Comparison of ENCODE assay signal across 9 cellular contexts in genomic region chr1:116855220-116855619, GRCh38. TPM values are rescaled to one million over a fixed set of nuclear protein-coding genes. Genes with fewer than 3 reads are reported as not detected.
DNase-seq lines count a peak whose midpoint lies in the region; ATAC-seq and TF ChIP-seq lines count a peak whose summit lies in the region.
"Had no signal": no experiment of that assay in that cellular context is flagged by ENCODE, and none has a peak within 500 bp of the region (broad histone marks: within the 10 kb centered on the region; RNA-seq: fewer than 3 reads in every experiment).

No MANE protein-coding gene starts in this region.

- TF ChIP-seq CTCF in neural progenitor cell (IDR thresholded peaks at IDR 0.05) (no peak), GM20000 (IDR thresholded peaks at IDR 0.05; ENCODE audit: extremely low read depth, missing control alignments) (no peak)

- ATAC-seq in effector memory CD8-positive, alpha-beta T cell (replicated peaks), result peak; percentile 41
- ATAC-seq in naive thymus-derived CD4-positive, alpha-beta T cell, result no peak
- no peak for ATAC-seq in HG02938 (IDR thresholded peaks at IDR 0.05; ENCODE audit: unreplicated experiment)
- no peak for ATAC-seq in HG02610 (IDR thresholded peaks at IDR 0.05; ENCODE audit: unreplicated experiment)

- H3K27ac ChIP-seq in neural progenitor cell, result no peak overlapping the region
- no peak overlapping the region for H3K27ac ChIP-seq in naive thymus-derived CD4-positive, alpha-beta T cell (ENCODE audit: low read depth, low read length)

- CTCF ChIA-PET in naive thymus-derived CD4-positive, alpha-beta T cell (lab: Charles Lee), result interaction anchor here (0.7 to 3.1 kb wide), 4 partner anchors 80 to 201 kb away, joined by 4 to 10 read pairs (median 6); no protein-coding TSS in a partner anchor

- H3F3A ChIP-seq in neural progenitor cell (ENCODE audit: low read depth), result peaks cover 16% of the 10 kb centered on the region

- no peaks in the 10 kb centered on the region for H3K36me3 ChIP-seq in neural progenitor cell
- H3K36me3 ChIP-seq in naive thymus-derived CD4-positive, alpha-beta T cell (ENCODE audit: control insufficient read depth in 2 of 3, insufficient read depth in 3 of 3, low read length in 3 of 3), result no peaks in the 10 kb centered on the region

- no peak overlapping the region for H3K4me3 Mint-ChIP-seq in effector memory CD8-positive, alpha-beta T cell
- no peak overlapping the region for H3K4me3 Mint-ChIP-seq in neural progenitor cell
- H3K4me3 Mint-ChIP-seq in naive thymus-derived CD4-positive, alpha-beta T cell, result no peak overlapping the region
- H3K4me3 Mint-ChIP-seq: activated naive CD4-positive, alpha-beta T cell treated with anti-CD3 and anti-CD28 coated beads for 36 hours had no signal

- no peaks in the 10 kb centered on the region for H3K9me3 ChIP-seq in neural progenitor cell (ENCODE audit: low read depth)
- no peaks in the 10 kb centered on the region for H3K9me3 ChIP-seq in naive thymus-derived CD4-positive, alpha-beta T cell (ENCODE audit: control insufficient read depth in 2 of 3, low read length in 3 of 3)

- H3K27ac Mint-ChIP-seq in effector memory CD8-positive, alpha-beta T cell, result peak overlapping the region in 1 of 2 donors; percentile 2
- no peak overlapping the region for H3K27ac Mint-ChIP-seq in neural progenitor cell
- H3K27ac Mint-ChIP-seq in naive thymus-derived CD4-positive, alpha-beta T cell, result peak overlapping the region in 3 of 9 donors; percentile 21 to 50 (median 21)
- H3K27ac Mint-ChIP-seq: activated naive CD4-positive, alpha-beta T cell treated with anti-CD3 and anti-CD28 coated beads for 36 hours had no signal

- H3K27me3 Mint-ChIP-seq in effector memory CD8-positive, alpha-beta T cell, result peaks cover 0 to 8% of the 10 kb centered on the region in 2 donors
- peaks cover 9% of the 10 kb centered on the region for H3K27me3 Mint-ChIP-seq in neural progenitor cell (ENCODE audit: insufficient read depth, low read depth)
- no peaks in the 10 kb centered on the region for H3K27me3 Mint-ChIP-seq in naive thymus-derived CD4-positive, alpha-beta T cell

- no peaks in the 10 kb centered on the region for H3K9me3 Mint-ChIP-seq in effector memory CD8-positive, alpha-beta T cell
- peaks cover 2% of the 10 kb centered on the region for H3K9me3 Mint-ChIP-seq in neural progenitor cell
- no peaks in the 10 kb centered on the region for H3K9me3 Mint-ChIP-seq in naive thymus-derived CD4-positive, alpha-beta T cell
- H3K9me3 Mint-ChIP-seq: activated naive CD4-positive, alpha-beta T cell treated with anti-CD3 and anti-CD28 coated beads for 36 hours had no signal

- intact Hi-C loops in naive thymus-derived CD4-positive, alpha-beta T cell (cut with micrococcal nuclease), result loop anchor here (2.0 kb wide), 1 partner anchor 24 kb away; no protein-coding TSS in a partner anchor

- H3K4me1 Mint-ChIP-seq in effector memory CD8-positive, alpha-beta T cell (ENCODE audit: low read depth in 2 of 2), result peaks cover 0 to 9% of the 10 kb centered on the region in 2 donors
- peaks cover 49% of the 10 kb centered on the region for H3K4me1 Mint-ChIP-seq in neural progenitor cell
- H3K4me1 Mint-ChIP-seq in naive thymus-derived CD4-positive, alpha-beta T cell, result peaks cover 9 to 23% (median 13%) of the 10 kb centered on the region in 7 donors

- peaks cover 2% of the 10 kb centered on the region for H3K36me3 Mint-ChIP-seq in effector memory CD8-positive, alpha-beta T cell (ENCODE audit: insufficient read depth)
- H3K36me3 Mint-ChIP-seq in neural progenitor cell, result no peaks in the 10 kb centered on the region
- no peaks in the 10 kb centered on the region for H3K36me3 Mint-ChIP-seq in naive thymus-derived CD4-positive, alpha-beta T cell

- DNase-seq in DMS 273 (lab: John Stamatoyannopoulos, UW; ENCODE audit: unreplicated experiment), result peak; percentile 84
- peak; percentile 35 for DNase-seq in NCI-H2171 (lab: John Stamatoyannopoulos, UW)
- DNase-seq in effector memory CD8-positive, alpha-beta T cell, result no peak
- no peak for DNase-seq in neural progenitor cell (ENCODE audit: low spot score)
- DNase-seq in naive thymus-derived CD4-positive, alpha-beta T cell, result no peak
- no peak for DNase-seq in GM20000 (ENCODE audit: low spot score)
- DNase-seq: activated naive CD4-positive, alpha-beta T cell treated with anti-CD3 and anti-CD28 coated beads for 36 hours had no signal

- no peaks in the 10 kb centered on the region for H3K27me3 ChIP-seq in neural progenitor cell
- H3K27me3 ChIP-seq in naive thymus-derived CD4-positive, alpha-beta T cell (ENCODE audit: control insufficient read depth in 2 of 2, insufficient read depth in 2 of 2, low read length in 2 of 2), result no peaks in the 10 kb centered on the region

- H3K79me2 ChIP-seq in neural progenitor cell (ENCODE audit: low read depth), result no peaks in the 10 kb centered on the region

- H3K9ac ChIP-seq in neural progenitor cell, result no peak overlapping the region

- H2AFZ ChIP-seq in neural progenitor cell (replicated peaks), result no peak overlapping the region

- H4K20me1 ChIP-seq in neural progenitor cell (ENCODE audit: low read depth), result no peaks in the 10 kb centered on the region

- POLR2A ChIA-PET in naive thymus-derived CD4-positive, alpha-beta T cell (lab: Charles Lee), result interaction anchor here (1.0 kb wide), 1 partner anchor 101 kb away, joined by 5 read pairs; the partner anchor contains the start of gene CD2

- no peak overlapping the region for H3K4me3 ChIP-seq in neural progenitor cell
- no peak overlapping the region for H3K4me3 ChIP-seq in naive thymus-derived CD4-positive, alpha-beta T cell (ENCODE audit: low read length)

- H3K4me1 ChIP-seq in neural progenitor cell, result peaks cover 41% of the 10 kb centered on the region
- peaks cover 0 to 5% of the 10 kb centered on the region in 2 donors for H3K4me1 ChIP-seq in naive thymus-derived CD4-positive, alpha-beta T cell (ENCODE audit: control insufficient read depth in 2 of 2, insufficient read depth in 2 of 2, low read length in 2 of 2)

- H3K4me2 ChIP-seq in neural progenitor cell, result peak overlapping the region; percentile 48

RNA-seq across cellular contexts. Expression of gene PTGFRN, which starts 54.5 kb away (rescaled TPM):
- total RNA-seq in neural progenitor cell (ENCODE audit: low replicate concordance), result 41.5 and 53.2 TPM in 2 replicates
- total RNA-seq in naive thymus-derived CD4-positive, alpha-beta T cell, result 1 to 10 TPM in 4 of 5 experiments, under 1 TPM in 1; 1.00 to 5.6 (median 1.5) TPM
- 1 to 10 TPM in 1 of 2 donors, under 1 TPM in 1; 0.22 to 1.0 TPM for polyA plus RNA-seq in naive thymus-derived CD4-positive, alpha-beta T cell

Comparison
In these comparisons a context has a peak if more than half of its experiments do, and no peak if none do; other contexts are left out.
1. DNase-seq: peak in DMS 273 (single experiment) and NCI-H2171 (single experiment); none in effector memory CD8-positive, alpha-beta T cell (0 of 3), neural progenitor cell (single experiment), naive thymus-derived CD4-positive, alpha-beta T cell (0 of 9) and GM20000 (single experiment).